In genomic region chr4:78075986-78076385, GRCh38 we compare ENCODE assay signal across 26 cellular contexts. TPM values are rescaled to one million over a fixed set of nuclear protein-coding genes. Genes with fewer than 3 reads are reported as not detected.
DNase-seq lines count a peak whose midpoint lies in the region; ATAC-seq, FAIRE-seq and TF ChIP-seq lines count a peak whose summit lies in the region.
"Had no signal": no experiment of that assay in that cellular context is flagged by ENCODE, and none has a peak within 500 bp of the region (broad histone marks: within the 10 kb centered on the region; RNA-seq: fewer than 3 reads in every experiment).

No MANE protein-coding gene starts in this region.

- H3K27me3 Mint-ChIP-seq in nephron (ENCODE audit: low read depth), result no peaks in the 10 kb centered on the region

- TF ChIP-seq CTCF in H1 (IDR thresholded peaks at IDR 0.05; ENCODE audit: control extremely low read depth in 1 of 3, insufficient read depth in 1 of 3, low read depth in 1 of 3, low read length in 3 of 3), result no peak
- TF ChIP-seq CTCF in nephron (IDR thresholded peaks at IDR 0.05; ENCODE audit: unreplicated experiment in 3 of 3), result no peak

- H2BK15ac ChIP-seq in H1 (ENCODE audit: low read length), result no peak overlapping the region

- H4K8ac ChIP-seq in H1 (ENCODE audit: extremely low read depth, insufficient read depth, low read length), result no peak overlapping the region

- no peaks in the 10 kb centered on the region for H3K9me3 ChIP-seq in H1 (ENCODE audit: insufficient read depth in 2 of 2, low read depth in 1 of 2, low read length in 1 of 2)
- H3K9me3 ChIP-seq: BLaER1 treated with 17β-estradiol and CSF1 and Interleukin-3, amounts not matched to agents 10 nM and 100 nM had no signal

- peaks cover 0 to 21% (median 9%) of the 10 kb centered on the region in 4 experiments; a peak in 4 of 8 replicates for H3K36me3 ChIP-seq in H1 (ENCODE audit: control insufficient read depth in 2 of 4, insufficient read depth in 4 of 4, low read length in 3 of 4)
- H3K36me3 ChIP-seq: BLaER1 treated with 17β-estradiol and CSF1 and Interleukin-3, amounts not matched to agents 10 nM and 100 nM had no signal

- no peak overlapping the region for H4K91ac ChIP-seq in H1 (replicated peaks; ENCODE audit: insufficient read length, low read length)

- FAIRE-seq in H1 (lab: Jason Lieb, UNC), result peak; percentile 63
- FAIRE-seq: A204.1, GM12878, GM12892, GM18507 had no signal

- peaks cover 0 to 26% (median 17%) of the 10 kb centered on the region in 4 experiments; a peak in 6 of 7 replicates for H3K4me1 ChIP-seq in H1 (replicated peaks in 1 of 4; ENCODE audit: control insufficient read depth in 3 of 4, insufficient read depth in 4 of 4, low read length in 3 of 4)
- H3K4me1 ChIP-seq: BLaER1 treated with 17β-estradiol and CSF1 and Interleukin-3, amounts not matched to agents 10 nM and 100 nM had no signal

- no peaks in the 10 kb centered on the region for H3K27me3 ChIP-seq in H1 (replicated peaks in 1 of 4; ENCODE audit: control insufficient read depth in 3 of 4, extremely low read depth in 1 of 4, insufficient read depth in 3 of 4, low read length in 3 of 4)
- H3K27me3 ChIP-seq: BLaER1 treated with 17β-estradiol and CSF1 and Interleukin-3, amounts not matched to agents 10 nM and 100 nM had no signal

- no peak for TF ChIP-seq RAD21 in H1 (IDR thresholded peaks at IDR 0.05 in 1 of 2, conservative IDR thresholded peaks at IDR 0.05 in 1 of 2; ENCODE audit: low read depth in 2 of 2, low read length in 2 of 2)

- H3K4me3 Mint-ChIP-seq in nephron, result no peak overlapping the region
- H3K4me3 Mint-ChIP-seq: B cell; CD4-positive, alpha-beta T cell; CD8-positive, alpha-beta T cell had no signal

- H3K4me2 ChIP-seq in H1 (ENCODE audit: insufficient read depth in 1 of 2, low read depth in 2 of 2, low read length in 2 of 2), result peak overlapping the region in 1 of 2 experiments; percentile 13; a peak in 2 of 4 replicates
- H3K4me2 ChIP-seq: BLaER1 treated with 17β-estradiol and CSF1 and Interleukin-3, amounts not matched to agents 10 nM and 100 nM had no signal

- DNase-seq in H1 (ENCODE audit: low read depth in 1 of 2, low spot score in 2 of 2) (no peak), putamen (ENCODE audit: low spot score) (peak; percentile 59), ACHN (no peak)
- no peak for DNase-seq in effector CD8-positive, alpha-beta T cell (lab: John Stamatoyannopoulos, UW)
- DNase-seq: 8988T; AML-193; CD4-positive, alpha-beta T cell; CD8-positive, alpha-beta T cell; COR-L47; DMS 273 treated with DMSO at 0.1 percent for 48 hours; DMS153; DMS53; DMS79; DND-41; EL; GDM1 had no signal

- peaks cover 0 to 91% of the 10 kb centered on the region in 2 experiments; a peak in 3 of 4 replicates for H3K79me2 ChIP-seq in H1 (ENCODE audit: control insufficient read depth in 1 of 2, insufficient read depth in 2 of 2, low read length in 2 of 2)

- ATAC-seq in GM21526 (IDR thresholded peaks at IDR 0.05; ENCODE audit: low FRiP score, unreplicated experiment), result no peak
- ATAC-seq: CD8-positive, alpha-beta T cell; GM12878 had no signal

- no peak overlapping the region for H3K14ac ChIP-seq in H1 (ENCODE audit: insufficient read length)

- H4K5ac ChIP-seq in H1 (ENCODE audit: insufficient read length, low read depth, low read length), result no peak overlapping the region

- no peak overlapping the region for H2BK12ac ChIP-seq in H1 (ENCODE audit: low read depth, low read length)

- peaks cover 12% of the 10 kb centered on the region for H3K36me3 Mint-ChIP-seq in nephron (ENCODE audit: low read depth)
- H3K36me3 Mint-ChIP-seq: CD8-positive, alpha-beta T cell had no signal

- TF ChIP-seq POLR2A in H1 (IDR thresholded peaks at IDR 0.05; ENCODE audit: control extremely low read depth in 1 of 2, low read depth in 2 of 2, low read length in 2 of 2), result no peak

- H2BK120ac ChIP-seq in H1 (replicated peaks; ENCODE audit: low read depth, low read length), result no peak overlapping the region

- no peaks in the 10 kb centered on the region for H3K9me3 Mint-ChIP-seq in nephron
- H3K9me3 Mint-ChIP-seq: CD4-positive, alpha-beta T cell; CD8-positive, alpha-beta T cell had no signal

- no peak for TF ChIP-seq EP300 in H1 (IDR thresholded peaks at IDR 0.05; ENCODE audit: borderline replicate concordance in 1 of 2, low read depth in 2 of 2, low read length in 2 of 2)

- peak overlapping the region; percentile 7 to 95 (median 88) for H3K27ac Mint-ChIP-seq in nephron
- H3K27ac Mint-ChIP-seq: B cell; CD4-positive, alpha-beta T cell; CD8-positive, alpha-beta T cell had no signal

- in situ Hi-C loops in ACHN (cut with HindIII; ENCODE audit: low pct_ligation_motif_present, low pct_unique_long_range_greater_than_20kb, low sequenced_read_pairs), result no loop called here

- WGBS in H1 (ENCODE audit: extremely low coverage in 1 of 2, insufficient coverage in 1 of 2, insufficient read length in 1 of 2, insufficient replicate concordance in 2 of 2, low coverage in 1 of 2, low lambda C conversion rate in 2 of 2, missing lambda C conversion rate in 1 of 2), 2 experiments, result 89% methylated on average over 1 of the region's 1 CpG; no CpG with 5 or more reads in 1 of the 2 experiments

- H3K23me2 ChIP-seq in H1 (ENCODE audit: low read depth, low read length), result no peaks in the 10 kb centered on the region

- no peak overlapping the region for H3K9ac ChIP-seq in H1 (replicated peaks in 1 of 4; ENCODE audit: extremely low read depth in 1 of 4, low read depth in 3 of 4, low read length in 3 of 4)
- H3K9ac ChIP-seq: BLaER1 treated with 17β-estradiol and CSF1 and Interleukin-3, amounts not matched to agents 10 nM and 100 nM had no signal

- no peak overlapping the region for H3K4me3 ChIP-seq in H1 (ENCODE audit: extremely low read depth in 1 of 4, insufficient read depth in 2 of 4, low read depth in 3 of 4, low read length in 4 of 4)
- H3K4me3 ChIP-seq: BLaER1 treated with 17β-estradiol and CSF1 and Interleukin-3, amounts not matched to agents 10 nM and 100 nM; GM12878 had no signal

- H3K4me1 Mint-ChIP-seq in nephron, result peaks cover 59% of the 10 kb centered on the region
- H3K4me1 Mint-ChIP-seq: B cell had no signal

- H3K23ac ChIP-seq in H1 (ENCODE audit: insufficient read length), result no peak overlapping the region

- no peak overlapping the region for H2AFZ ChIP-seq in H1 (ENCODE audit: low read length)

- H3K56ac ChIP-seq in H1 (replicated peaks; ENCODE audit: insufficient read length, low read depth, low read length), result no peak overlapping the region

- no peak overlapping the region for H3K27ac ChIP-seq in H1 (ENCODE audit: low read depth, low read length)
- H3K27ac ChIP-seq: BLaER1 treated with 17β-estradiol and CSF1 and Interleukin-3, amounts not matched to agents 10 nM and 100 nM; C4-2B had no signal

- H2BK5ac ChIP-seq in H1 (ENCODE audit: low read depth, low read length), result no peak overlapping the region

- H3K4ac ChIP-seq in H1 (replicated peaks; ENCODE audit: insufficient read length, low read depth, low read length), result no peak overlapping the region

- POLR2A ChIA-PET in H1 (lab: Charles Lee; ENCODE audit: partially characterized antibody), result interaction anchor here (1.7 to 2.0 kb wide), 2 partner anchors 8 to 16 kb away, joined by 5 to 9 read pairs; no protein-coding TSS in a partner anchor

- H2AK5ac ChIP-seq in H1 (ENCODE audit: low read depth, low read length), result no peak overlapping the region

- no peak overlapping the region for H2BK20ac ChIP-seq in H1 (ENCODE audit: low read length)

- no peak overlapping the region for H3K18ac ChIP-seq in H1 (ENCODE audit: extremely low read depth, low read length)

- H3K79me1 ChIP-seq in H1 (ENCODE audit: low read depth, low read length), result peaks cover 8% of the 10 kb centered on the region; the same call in 1 of the 2 replicates

- peaks cover 0 to 2% of the 10 kb centered on the region in 2 experiments for H4K20me1 ChIP-seq in H1 (replicated peaks in 1 of 2; ENCODE audit: control insufficient read depth in 1 of 2, insufficient read depth in 2 of 2, low read length in 2 of 2)
- H4K20me1 ChIP-seq: BLaER1 treated with 17β-estradiol and CSF1 and Interleukin-3, amounts not matched to agents 10 nM and 100 nM had no signal

- CTCF ChIA-PET in H1 (lab: Charles Lee; ENCODE audit: partially characterized antibody), result interaction anchor here (0.9 to 2.6 kb wide), 5 partner anchors 16 to 224 kb away, joined by 3 to 11 read pairs (median 3); no protein-coding TSS in a partner anchor

TF ChIP-seq in H1, 55 proteins besides CTCF, POLR2A, EP300 and RAD21:
- no peak for TF ChIP-seq MAFK (IDR thresholded peaks at IDR 0.05; ENCODE audit: low read depth, low read length)

RNA-seq across cellular contexts. Expression of gene FRAS1, which starts 18.9 kb away (rescaled TPM):
- total RNA-seq in H1 (2021; fragmentation: NEBNext Ultra II Directional; extraction: Animal tissue kit (Norgen Biotek cat#: 25700)), result 106 and 109 TPM in 2 replicates
- 38.5 and 47.6 TPM in 2 replicates for polyA plus RNA-seq in H1 (2011; rRNA removed)
- polyA plus RNA-seq in H1 (2011; cell fraction: cytosol; rRNA removed), result 38.7 TPM
- polyA plus RNA-seq in H1 (2011; cell fraction: nucleus; rRNA removed), result 120 TPM
- polyA plus RNA-seq in H1 (2012, experiment 1 of 2), result 38.3 to 50.2 TPM (median 48.8 TPM) in 4 replicates
- polyA plus RNA-seq in H1 (2012, experiment 2 of 2), result 6.8 TPM
- 44.5 TPM for polyA plus RNA-seq in H1 (2013, experiment 1 of 2)
- 29.1 TPM for polyA plus RNA-seq in H1 (2013, experiment 2 of 2)
- polyA minus RNA-seq in H1 (2011; rRNA and poly(A)+ RNA removed), result 256 and 314 TPM in 2 replicates
- polyA minus RNA-seq in H1 (2011; cell fraction: cytosol; rRNA and poly(A)+ RNA removed), result 130 TPM
- 471 TPM for polyA minus RNA-seq in H1 (2011; cell fraction: nucleus; rRNA and poly(A)+ RNA removed)
- total RNA-seq: CD4-positive, alpha-beta T cell; CD8-positive, alpha-beta T cell; G401 had no signal
